6 cellular contexts compared by ENCODE assay signal in genomic region chr12:48474497-48474896, GRCh38. TPM values are rescaled to one million over a fixed set of nuclear protein-coding genes. Genes with fewer than 3 reads are reported as not detected.
"Had no signal": no experiment of that assay in that cellular context is flagged by ENCODE, and none has a peak within 500 bp of the region (broad histone marks: within the 10 kb centered on the region; RNA-seq: fewer than 3 reads in every experiment).

No MANE protein-coding gene starts in this region.

RNA-seq across cellular contexts. Expression of gene ANP32D, which starts 2.1 kb away (rescaled TPM):
- total RNA-seq: GM23338, H1, H9, HT1080, IMR-90, K562 had no signal
- polyA plus RNA-seq: GM23338, H1, IMR-90, K562 had no signal

RNA-seq across cellular contexts. Expression of gene C12orf54, which starts 7.8 kb away (rescaled TPM):
- total RNA-seq: GM23338, H1, H9, HT1080, IMR-90, K562 had no signal
- polyA plus RNA-seq: GM23338, H1, IMR-90, K562 had no signal

RNA-seq across cellular contexts. Expression of gene OR8S1, which starts 50.9 kb away (rescaled TPM):
- total RNA-seq: GM23338, H1, H9, HT1080, IMR-90, K562 had no signal
- polyA plus RNA-seq: GM23338, H1, IMR-90, K562 had no signal
